In the genomic region with DNA sequence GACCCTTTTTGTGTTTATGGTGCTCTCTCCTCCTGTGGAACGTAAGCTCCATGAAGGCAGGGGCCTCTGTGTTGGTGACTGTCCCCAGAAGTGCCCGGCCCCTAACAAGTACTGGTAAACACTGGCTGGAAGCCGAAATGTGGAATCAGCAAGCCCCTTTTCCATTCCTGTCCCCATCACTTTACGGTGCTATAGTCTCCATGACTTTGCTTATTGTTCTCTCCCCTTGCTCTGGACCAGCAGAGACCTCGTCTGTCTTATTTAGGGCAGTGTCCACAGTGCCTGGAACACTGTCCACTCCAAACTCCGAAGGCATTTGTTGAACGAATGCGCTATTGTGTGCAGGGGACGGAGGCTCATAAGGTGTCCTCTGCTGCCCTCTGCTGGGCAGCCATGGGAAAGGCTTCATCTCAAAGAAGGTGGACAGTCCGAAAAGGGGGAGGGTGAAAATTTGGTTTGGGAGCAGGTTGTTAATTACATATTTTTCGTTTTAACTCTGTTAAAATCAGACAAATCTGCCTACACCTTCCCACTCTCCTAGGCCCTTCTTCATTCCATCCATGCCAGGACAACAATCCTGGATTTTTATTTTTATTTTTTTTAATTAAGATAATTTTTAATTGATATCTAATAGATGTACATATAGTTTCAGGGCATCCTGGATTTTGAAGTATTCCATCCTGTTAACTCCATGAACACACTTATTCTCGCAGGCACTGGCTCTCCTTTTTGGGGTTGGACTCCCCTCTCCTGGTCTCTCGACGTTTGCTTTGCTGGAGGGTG, we compare ENCODE assay signal across 8 cellular contexts.
DNase-seq lines count a peak whose midpoint lies in the region; TF ChIP-seq lines count a peak whose summit lies in the region.

No MANE protein-coding gene starts in this region.

- DNase-seq in CMK (ENCODE audit: low read depth) (peak; percentile 64), H4 (ENCODE audit: low spot score) (peak; percentile 65), NCI-H2107 treated with DMSO at 0.1 percent for 48 hours (lab: John Stamatoyannopoulos, UW; ENCODE audit: unreplicated experiment) (peak; percentile 54), T47D (ENCODE audit: low read depth in 1 of 2, low spot score in 1 of 2) (peak; percentile 89 to 94), inferior parietal cortex (ENCODE audit: extremely low spot score) (peak; percentile 94), mesenteric fat pad (ENCODE audit: low spot score) (no peak)
- peak; percentile 37 to 53 (median 42) for DNase-seq in stimulated activated CD4-positive, alpha-beta T cell treated with anti-CD3 and anti-CD28 coated beads, Interleukin-1b, Interleukin-23, amount 100 ng/mL, for 24 hours (ENCODE audit: low read depth in 4 of 4, low spot score in 1 of 4)

- peak; percentile 95 for TF ChIP-seq CTCF in WI38 (IDR thresholded peaks at IDR 0.05; ENCODE audit: low read depth, low read length)

- in situ Hi-C loops in T47D (cut with HindIII; ENCODE audit: low pct_unique_long_range_greater_than_20kb, low sequenced_read_pairs): no loop called here

- no peak overlapping the region for H3K4me3 ChIP-seq in WI38 (ENCODE audit: low read depth, low read length)
